Comparison of ENCODE assay signal across 8 cellular contexts in genomic region chr12:50400104-50400637, GRCh38. TPM values are rescaled to one million over a fixed set of nuclear protein-coding genes. Genes with fewer than 3 reads are reported as not detected.
DNase-seq lines count a peak whose midpoint lies in the region; ATAC-seq and TF ChIP-seq lines count a peak whose summit lies in the region.

No MANE protein-coding gene starts in this region.

- WGBS in trophoblast cell (ENCODE audit: extremely low coverage, insufficient coverage, insufficient read length) = no CpG with 5 or more reads among the region's 8 CpGs

- no peak overlapping the region for H3K14ac ChIP-seq in trophoblast cell (ENCODE audit: low read length)

- TSS peak; percentile 99 for BruUV-seq in Panc1 (replicated peaks; lab: Mats Ljungman, UMichigan)

- intact Hi-C loops in left cardiac atrium (cut with DNase I) = no loop called here
- intact Hi-C loops in Panc1 (cut with micrococcal nuclease; ENCODE audit: unreplicated experiment) = no loop called here

- no peaks in the 10 kb centered on the region for H3K36me3 ChIP-seq in right atrium auricular region
- peaks cover 14% of the 10 kb centered on the region for H3K36me3 ChIP-seq in Panc1 (ENCODE audit: control insufficient read depth, insufficient read depth, low read length)
- no peaks in the 10 kb centered on the region for H3K36me3 ChIP-seq in trophoblast cell (ENCODE audit: control insufficient read depth in 1 of 2, insufficient read depth in 2 of 2, low read length in 2 of 2)

- peak overlapping the region; percentile 92 to 97 for H3K27ac ChIP-seq in right atrium auricular region
- H3K27ac ChIP-seq in Panc1 (ENCODE audit: low read length) = peak overlapping the region; percentile 99
- peak overlapping the region; percentile 91 for H3K27ac ChIP-seq in trophoblast cell (ENCODE audit: low read depth, low read length)

- peak overlapping the region; percentile 69 to 80 for H3K4me3 ChIP-seq in right atrium auricular region
- H3K4me3 ChIP-seq in Panc1 (ENCODE audit: low read depth in 2 of 2, low read length in 2 of 2) = peak overlapping the region; percentile 86 to 91
- H3K4me3 ChIP-seq in epithelial cell of esophagus (ENCODE audit: low read length) = peak overlapping the region; percentile 92
- H3K4me3 ChIP-seq in trophoblast cell (ENCODE audit: low read depth, low read length) = peak overlapping the region; percentile 97

- H4K91ac ChIP-seq in trophoblast cell (ENCODE audit: low read depth, low read length) = no peak overlapping the region

- no peak overlapping the region for H3K4ac ChIP-seq in trophoblast cell (ENCODE audit: low read depth, low read length)

- no peak overlapping the region for H4K12ac ChIP-seq in trophoblast cell (ENCODE audit: low read depth, low read length)

- no peak overlapping the region for H2BK12ac ChIP-seq in trophoblast cell (ENCODE audit: low read length)

- in situ Hi-C loops in Panc1 (cut with HindIII; ENCODE audit: low pct_unique_long_range_greater_than_20kb, low sequenced_read_pairs) = no loop called here

- H3K27me3 ChIP-seq in right atrium auricular region (no peaks in the 10 kb centered on the region), Panc1 (ENCODE audit: control insufficient read depth, insufficient read depth, low read length) (no peaks in the 10 kb centered on the region), trophoblast cell (ENCODE audit: insufficient read depth, low read length) (no peaks in the 10 kb centered on the region)

- peak overlapping the region; percentile 70 for H3K4me2 ChIP-seq in trophoblast cell (ENCODE audit: low read length)

- H3K9ac ChIP-seq in trophoblast cell (ENCODE audit: low read length) = no peak overlapping the region

- H2BK120ac ChIP-seq in trophoblast cell (ENCODE audit: insufficient read depth, low read length, poor library complexity) = no peak overlapping the region

- H3K18ac ChIP-seq in trophoblast cell (ENCODE audit: low read length) = no peak overlapping the region

- H3K4me1 ChIP-seq in right atrium auricular region = peaks cover 0 to 16% of the 10 kb centered on the region in 2 donors
- H3K4me1 ChIP-seq in Panc1 (ENCODE audit: control insufficient read depth, insufficient read depth, low read length) = peaks cover 28% of the 10 kb centered on the region
- no peaks in the 10 kb centered on the region for H3K4me1 ChIP-seq in trophoblast cell (ENCODE audit: control insufficient read depth in 1 of 2, insufficient read depth in 2 of 2, low read length in 2 of 2)

- H3K79me1 ChIP-seq in trophoblast cell (ENCODE audit: low read length) = peaks cover 7% of the 10 kb centered on the region

- H3K23ac ChIP-seq in trophoblast cell (ENCODE audit: low read length) = no peak overlapping the region

- peak overlapping the region; percentile 62 for H4K8ac ChIP-seq in trophoblast cell (ENCODE audit: low read depth, low read length)

- no peak for ATAC-seq in left cardiac atrium
- ATAC-seq in Panc1 = no peak; the same call in 1 of the 2 replicates
- no peak for ATAC-seq in GM21390 (IDR thresholded peaks at IDR 0.05; ENCODE audit: unreplicated experiment)
- ATAC-seq in HG03354 (IDR thresholded peaks at IDR 0.05; ENCODE audit: poor library complexity, severe bottlenecking, unreplicated experiment) = no peak

- H2BK5ac ChIP-seq in trophoblast cell (ENCODE audit: low read depth, low read length, poor library complexity) = no peak overlapping the region

- POLR2A ChIA-PET in Panc1 (lab: Charles Lee) = no interaction called here

- peaks cover 12% of the 10 kb centered on the region for H3K79me2 ChIP-seq in trophoblast cell (ENCODE audit: control insufficient read depth, insufficient read depth, low read length, poor library complexity)

- DNase-seq in right atrium auricular region (ENCODE audit: low spot score) (no peak), left cardiac atrium (no peak), Panc1 (ENCODE audit: low read depth, low spot score) (no peak), epithelial cell of esophagus (ENCODE audit: low read depth) (no peak), trophoblast cell (no peak), activated gamma-delta T cell treated with Interleukin-2 at 50 U/mL for 16 hours (no peak)

- H2AFZ ChIP-seq in trophoblast cell (ENCODE audit: insufficient read depth, low read length, poor library complexity) = peak overlapping the region; percentile 32

- CTCF ChIA-PET in Panc1 (lab: Charles Lee) = no interaction called here

- no peak overlapping the region for H2AK5ac ChIP-seq in trophoblast cell (ENCODE audit: low read length)

- no peak for TF ChIP-seq CTCF in right atrium auricular region (IDR thresholded peaks at IDR 0.05)
- TF ChIP-seq CTCF in Panc1 (IDR thresholded peaks at IDR 0.05) = no peak
- TF ChIP-seq CTCF in epithelial cell of esophagus (IDR thresholded peaks at IDR 0.05; ENCODE audit: insufficient read depth, low read depth, low read length, missing control alignments) = no peak

- no peaks in the 10 kb centered on the region for H3K9me3 ChIP-seq in right atrium auricular region
- no peaks in the 10 kb centered on the region for H3K9me3 ChIP-seq in Panc1 (ENCODE audit: control insufficient read depth, insufficient read depth, low read depth, low read length)
- H3K9me3 ChIP-seq in trophoblast cell (ENCODE audit: insufficient read depth, low read depth, low read length) = peaks cover 4% of the 10 kb centered on the region

RNA-seq across cellular contexts. Expression of gene LARP4, which starts 0.5 kb away (rescaled TPM):
- total RNA-seq in right atrium auricular region = 10 to 100 TPM; 42.9 to 43.0 TPM
- total RNA-seq in left cardiac atrium = 10 to 100 TPM; 56.2 to 79.8 TPM
- total RNA-seq in Panc1 (2021; ENCODE audit: unreplicated experiment) = 92.7 TPM
- 33.7 TPM for polyA plus RNA-seq in Panc1 (2012; ENCODE audit: insufficient read length)
- 49.3 and 52.4 TPM in 2 replicates for polyA plus RNA-seq in trophoblast cell (2013)

RNA-seq across cellular contexts. Expression of gene FAM186A, which starts 3.8 kb away (rescaled TPM):
- total RNA-seq in right atrium auricular region (not detected), left cardiac atrium (not detected), Panc1 (2021; ENCODE audit: unreplicated experiment) (not detected)
- polyA plus RNA-seq in Panc1 (2012; ENCODE audit: insufficient read length) = 0.04 TPM
- not detected in 2 replicates for polyA plus RNA-seq in trophoblast cell (2013)
